ENCODE assay signal across 39 cellular contexts in the genomic region with DNA sequence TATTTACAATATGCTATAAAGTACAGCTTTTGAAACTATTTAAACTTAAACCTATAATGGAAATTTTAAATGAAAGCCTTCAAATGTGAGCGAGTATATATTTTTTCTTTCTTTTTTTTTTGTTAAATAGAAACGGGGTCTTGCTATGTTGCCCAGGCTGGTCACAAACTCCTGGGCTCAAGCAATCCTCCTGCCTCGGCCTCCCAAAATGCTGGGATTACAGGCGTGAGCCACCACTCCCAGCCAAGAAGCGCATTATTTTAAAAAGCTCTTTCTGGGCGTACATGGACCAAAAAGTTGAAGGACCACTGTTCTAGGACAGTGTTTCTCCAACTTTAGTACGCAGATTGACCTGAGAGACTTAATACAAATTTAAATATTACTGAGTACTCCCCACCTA.
"Had no signal": no experiment of that assay in that cellular context is flagged by ENCODE, and none has a peak within 500 bp of the region (broad histone marks: within the 10 kb centered on the region; RNA-seq: fewer than 3 reads in every experiment).

No MANE protein-coding gene starts in this region.

- H3K4me1 Mint-ChIP-seq: activated naive CD4-positive, alpha-beta T cell treated with anti-CD3 and anti-CD28 coated beads, Interleukin-2, amount 10 ng/mL, durations not matched to agents 7 days and 5 days; activated naive CD4-positive, alpha-beta T cell treated with anti-CD3 and anti-CD28 coated beads, Interleukin-2, amount 50 U/mL, for 24 hours; activated naive CD8-positive, alpha-beta T cell treated with anti-CD3 and anti-CD28 coated beads, Interleukin-2, amount 10 ng/mL, durations not matched to agents 7 days and 5 days; activated naive CD8-positive, alpha-beta T cell treated with anti-CD3 and anti-CD28 coated beads, Interleukin-2, amount 50 U/mL, for 24 hours; activated T-helper 17 cell treated with anti-CD3 and anti-CD28 coated beads, Interleukin-2, amount 50 U/mL, for 72 hours; brain; central memory CD8-positive, alpha-beta T cell had no signal

- H3K27me3 Mint-ChIP-seq: activated naive CD4-positive, alpha-beta T cell treated with anti-CD3 and anti-CD28 coated beads, Interleukin-2, amount 10 ng/mL, durations not matched to agents 7 days and 5 days; activated naive CD4-positive, alpha-beta T cell treated with anti-CD3 and anti-CD28 coated beads, Interleukin-2, amount 50 U/mL, for 24 hours; activated naive CD8-positive, alpha-beta T cell; activated naive CD8-positive, alpha-beta T cell treated with anti-CD3 and anti-CD28 coated beads for 36 hours; activated naive CD8-positive, alpha-beta T cell treated with anti-CD3 and anti-CD28 coated beads, Interleukin-2, amount 10 ng/mL, durations not matched to agents 7 days and 5 days; activated naive CD8-positive, alpha-beta T cell treated with anti-CD3 and anti-CD28 coated beads, Interleukin-2, amount 50 U/mL, for 24 hours; activated T-cell treated with anti-CD3 and anti-CD28 coated beads, Interleukin-2, amount 50 U/mL, for 24 hours; activated T-helper 17 cell treated with anti-CD3 and anti-CD28 coated beads, Interleukin-2, amount 50 U/mL, for 72 hours; central memory CD8-positive, alpha-beta T cell had no signal

- H3K27ac Mint-ChIP-seq: activated naive CD4-positive, alpha-beta T cell treated with anti-CD3 and anti-CD28 coated beads for 36 hours; activated naive CD4-positive, alpha-beta T cell treated with anti-CD3 and anti-CD28 coated beads, Interleukin-2, amount 10 ng/mL, durations not matched to agents 7 days and 5 days; activated naive CD4-positive, alpha-beta T cell treated with anti-CD3 and anti-CD28 coated beads, Interleukin-2, amount 50 U/mL, for 24 hours; activated naive CD4-positive, alpha-beta T cell treated with anti-CD3 and anti-CD28 coated beads, Interleukin-2, amount 50 U/mL, for 72 hours; activated naive CD8-positive, alpha-beta T cell; activated naive CD8-positive, alpha-beta T cell treated with anti-CD3 and anti-CD28 coated beads for 36 hours; activated naive CD8-positive, alpha-beta T cell treated with anti-CD3 and anti-CD28 coated beads, Interleukin-2, amount 10 ng/mL, durations not matched to agents 7 days and 5 days; activated naive CD8-positive, alpha-beta T cell treated with anti-CD3 and anti-CD28 coated beads, Interleukin-2, amount 50 U/mL, for 24 hours; activated T-cell treated with anti-CD3 and anti-CD28 coated beads, Interleukin-2, amount 50 U/mL, for 24 hours; activated T-cell treated with anti-CD3 and anti-CD28 coated beads, Interleukin-2, amount 50 U/mL, for 72 hours; activated T-helper 1 cell treated with anti-CD3 and anti-CD28 coated beads, Interleukin-12 subunit alpha, Interleukin-12 subunit beta, Interleukin-2, Interleukin-4 antibody, amounts not matched to agents 30 ng/mL and 10 ng/mL and 1 ng/mL, durations not matched to agents 14 hours and 24 hours and 36 hours; activated T-helper 17 cell treated with anti-CD3 and anti-CD28 coated beads, Interleukin-2, amount 50 U/mL, for 72 hours; activated T-helper 2 cell treated with anti-CD3 and anti-CD28 coated beads, Interferon-gamma antibody, Interleukin-2, Interleukin-4, amounts not matched to agents 10 μg/mL and 5 μg/mL and 100 μg/mL, durations not matched to agents 14 hours and 24 hours and 36 hours; brain had no signal

- H3K9me3 ChIP-seq: adrenal gland, ascending aorta, body of pancreas, breast epithelium had no signal

- H3K4me1 ChIP-seq: adrenal gland, ascending aorta, body of pancreas, breast epithelium had no signal

- H3K4me3 Mint-ChIP-seq: activated naive CD4-positive, alpha-beta T cell treated with anti-CD3 and anti-CD28 coated beads for 36 hours; activated naive CD4-positive, alpha-beta T cell treated with anti-CD3 and anti-CD28 coated beads, Interleukin-2, amount 10 ng/mL, durations not matched to agents 7 days and 5 days; activated naive CD4-positive, alpha-beta T cell treated with anti-CD3 and anti-CD28 coated beads, Interleukin-2, amount 50 U/mL, for 24 hours; activated naive CD8-positive, alpha-beta T cell; activated naive CD8-positive, alpha-beta T cell treated with anti-CD3 and anti-CD28 coated beads for 36 hours; activated naive CD8-positive, alpha-beta T cell treated with anti-CD3 and anti-CD28 coated beads, Interleukin-2, amount 10 ng/mL, durations not matched to agents 7 days and 5 days; activated naive CD8-positive, alpha-beta T cell treated with anti-CD3 and anti-CD28 coated beads, Interleukin-2, amount 50 U/mL, for 24 hours; activated T-cell treated with anti-CD3 and anti-CD28 coated beads, Interleukin-2, amount 50 U/mL, for 24 hours; activated T-cell treated with anti-CD3 and anti-CD28 coated beads, Interleukin-2, amount 50 U/mL, for 4 hours; activated T-cell treated with anti-CD3 and anti-CD28 coated beads, Interleukin-2, amount 50 U/mL, for 72 hours; activated T-helper 1 cell treated with anti-CD3 and anti-CD28 coated beads, Interleukin-12 subunit alpha, Interleukin-12 subunit beta, Interleukin-2, Interleukin-4 antibody, amounts not matched to agents 30 ng/mL and 10 ng/mL and 1 ng/mL, durations not matched to agents 14 hours and 24 hours and 36 hours; activated T-helper 17 cell treated with anti-CD3 and anti-CD28 coated beads, Interleukin-2, amount 50 U/mL, for 72 hours; brain; central memory CD8-positive, alpha-beta T cell had no signal

- H3K36me3 ChIP-seq: breast epithelium had no signal

- H3K9me3 Mint-ChIP-seq: activated naive CD4-positive, alpha-beta T cell treated with anti-CD3 and anti-CD28 coated beads for 36 hours; activated naive CD4-positive, alpha-beta T cell treated with anti-CD3 and anti-CD28 coated beads, Interleukin-2, amount 10 ng/mL, durations not matched to agents 7 days and 5 days; activated naive CD4-positive, alpha-beta T cell treated with anti-CD3 and anti-CD28 coated beads, Interleukin-2, amount 50 U/mL, for 24 hours; activated naive CD4-positive, alpha-beta T cell treated with anti-CD3 and anti-CD28 coated beads, Interleukin-2, amount 50 U/mL, for 72 hours; activated naive CD8-positive, alpha-beta T cell treated with anti-CD3 and anti-CD28 coated beads for 36 hours; activated naive CD8-positive, alpha-beta T cell treated with anti-CD3 and anti-CD28 coated beads, Interleukin-2, amount 10 ng/mL, durations not matched to agents 7 days and 5 days; activated naive CD8-positive, alpha-beta T cell treated with anti-CD3 and anti-CD28 coated beads, Interleukin-2, amount 50 U/mL, for 24 hours; activated T-cell treated with anti-CD3 and anti-CD28 coated beads, Interleukin-2, amount 50 U/mL, for 24 hours; activated T-cell treated with anti-CD3 and anti-CD28 coated beads, Interleukin-2, amount 50 U/mL, for 4 hours; activated T-cell treated with anti-CD3 and anti-CD28 coated beads, Interleukin-2, amount 50 U/mL, for 72 hours; activated T-helper 1 cell treated with anti-CD3 and anti-CD28 coated beads, Interleukin-12 subunit alpha, Interleukin-12 subunit beta, Interleukin-2, Interleukin-4 antibody, amounts not matched to agents 30 ng/mL and 10 ng/mL and 1 ng/mL, durations not matched to agents 14 hours and 24 hours and 36 hours; activated T-helper 17 cell treated with anti-CD3 and anti-CD28 coated beads, Interleukin-2, amount 50 U/mL, for 72 hours; activated T-helper 2 cell treated with anti-CD3 and anti-CD28 coated beads, Interferon-gamma antibody, Interleukin-2, Interleukin-4, amounts not matched to agents 10 μg/mL and 5 μg/mL and 100 μg/mL, durations not matched to agents 14 hours and 24 hours and 36 hours; brain; central memory CD8-positive, alpha-beta T cell had no signal

- DNase-seq: activated effector memory CD4-positive, alpha-beta T cell treated with anti-CD3 and anti-CD28 coated beads, Interleukin-2, amount 50 U/mL, for 16 hours; activated effector memory CD4-positive, alpha-beta T cell treated with Interleukin-2 at 50 U/mL for 16 hours; activated gamma-delta T cell; activated gamma-delta T cell treated with Interleukin-2 at 50 U/mL for 16 hours; activated naive CD4-positive, alpha-beta T cell; activated naive CD4-positive, alpha-beta T cell treated with anti-CD3 and anti-CD28 coated beads for 36 hours; activated naive CD4-positive, alpha-beta T cell treated with anti-CD3 and anti-CD28 coated beads, Interleukin-2, amount 10 ng/mL, durations not matched to agents 7 days and 5 days; activated naive CD4-positive, alpha-beta T cell treated with anti-CD3 and anti-CD28 coated beads, Interleukin-2, amount 50 U/mL, for 16 hours; activated naive CD4-positive, alpha-beta T cell treated with Interleukin-2 at 50 U/mL for 16 hours; activated naive CD8-positive, alpha-beta T cell treated with anti-CD3 and anti-CD28 coated beads for 36 hours; activated naive CD8-positive, alpha-beta T cell treated with anti-CD3 and anti-CD28 coated beads, Interleukin-2, amount 10 ng/mL, durations not matched to agents 7 days and 5 days; activated naive CD8-positive, alpha-beta T cell treated with anti-CD3 and anti-CD28 coated beads, Interleukin-2, amount 50 U/mL, for 24 hours; activated T-cell treated with anti-CD3 and anti-CD28 coated beads, Interleukin-2, amount 50 U/mL, for 24 hours; activated T-cell treated with anti-CD3 and anti-CD28 coated beads, Interleukin-2, amount 50 U/mL, for 4 hours; activated T-cell treated with anti-CD3 and anti-CD28 coated beads, Interleukin-2, amount 50 U/mL, for 48 hours; activated T-cell treated with anti-CD3 and anti-CD28 coated beads, Interleukin-2, amount 50 U/mL, for 72 hours; adrenal gland; amniotic stem cell; amygdala; anterior cingulate cortex; aorta; body of pancreas; brain microvascular endothelial cell; caudate nucleus; central memory CD4-positive, alpha-beta T cell; cerebellar nuclear complex had no signal

- ATAC-seq: activated naive CD4-positive, alpha-beta T cell treated with anti-CD3 and anti-CD28 coated beads, Interleukin-2, amount 50 U/mL, for 72 hours; activated naive CD8-positive, alpha-beta T cell treated with anti-CD3 and anti-CD28 coated beads, Interleukin-2, amount 50 U/mL, for 24 hours; activated T-cell treated with anti-CD3 and anti-CD28 coated beads, Interleukin-2, amount 50 U/mL, for 4 hours; activated T-cell treated with anti-CD3 and anti-CD28 coated beads, Interleukin-2, amount 50 U/mL, for 72 hours; activated T-helper 17 cell treated with anti-CD3 and anti-CD28 coated beads, Interleukin-2, amount 50 U/mL, for 72 hours; body of pancreas had no signal

- FAIRE-seq: astrocyte, bronchial epithelial cell had no signal

- H3K27ac ChIP-seq: adrenal gland, ascending aorta, body of pancreas, brain microvascular endothelial cell, breast epithelium, cardiac muscle cell had no signal

- H3K4me3 ChIP-seq: adrenal gland, ascending aorta, body of pancreas, breast epithelium, cardiac muscle cell had no signal

- H3K27me3 ChIP-seq: adrenal gland, ascending aorta, body of pancreas, brain microvascular endothelial cell, breast epithelium, cardiac muscle cell had no signal
